Comparison of ENCODE assay signal across 21 cellular contexts in the genomic region with DNA sequence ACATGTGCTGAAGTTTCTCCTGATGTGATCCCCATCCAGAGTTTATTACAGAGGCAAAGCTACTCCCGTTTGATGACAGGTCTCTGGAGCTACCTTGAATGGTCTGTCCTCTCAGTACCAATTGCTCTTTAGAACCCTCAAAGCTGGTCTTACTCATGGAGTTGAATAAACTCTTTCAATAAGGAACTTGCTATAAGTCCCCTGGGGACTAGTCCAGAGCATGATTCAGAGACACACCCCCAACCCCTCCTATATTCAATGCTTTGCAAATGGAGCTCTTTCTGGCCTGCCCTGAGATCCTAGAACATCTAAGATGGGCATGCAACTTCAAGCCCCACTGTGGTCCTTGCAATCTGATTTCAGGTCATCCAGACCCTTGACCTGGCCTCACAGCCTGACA. TPM values are rescaled to one million over a fixed set of nuclear protein-coding genes. Genes with fewer than 3 reads are reported as not detected.
DNase-seq lines count a peak whose midpoint lies in the region; ATAC-seq, FAIRE-seq and TF ChIP-seq lines count a peak whose summit lies in the region.
"Had no signal": no experiment of that assay in that cellular context is flagged by ENCODE, and none has a peak within 500 bp of the region (broad histone marks: within the 10 kb centered on the region; RNA-seq: fewer than 3 reads in every experiment).

No MANE protein-coding gene starts in this region.

- peaks cover 69% of the 10 kb centered on the region for H3K4me1 ChIP-seq in A549
- H3K4me1 ChIP-seq in body of pancreas: peaks cover 27% of the 10 kb centered on the region
- H3K4me1 ChIP-seq in ovary (ENCODE audit: insufficient read depth): peaks cover 2% of the 10 kb centered on the region

- no peaks in the 10 kb centered on the region for H3K36me3 ChIP-seq in MG63
- no peaks in the 10 kb centered on the region for H3K36me3 ChIP-seq in body of pancreas (replicated peaks in 1 of 2; ENCODE audit: insufficient read depth in 1 of 2, low read depth in 2 of 2)
- H3K36me3 ChIP-seq in ovary: no peaks in the 10 kb centered on the region

- no peak for TF ChIP-seq EP300 in A549 (IDR thresholded peaks at IDR 0.05)
- no peak for TF ChIP-seq EP300 in ovary (IDR thresholded peaks at IDR 0.05)

- H3K4me2 ChIP-seq in A549: peak overlapping the region; percentile 50

- no peaks in the 10 kb centered on the region for H3K36me3 Mint-ChIP-seq in MCF 10A (ENCODE audit: insufficient read depth, unreplicated experiment)
- H3K36me3 Mint-ChIP-seq: memory B cell; natural killer cell treated with Interleukin-12 subunit alpha and Interleukin-12 subunit beta and Interleukin-15 and Interleukin-18, amount 100 ng/mL, for 72 hours had no signal

- no peaks in the 10 kb centered on the region for H3K9me3 Mint-ChIP-seq in MCF 10A (ENCODE audit: unreplicated experiment)
- H3K9me3 Mint-ChIP-seq: dendritic cell treated with granulocyte-macrophage colony-stimulating factor and Interleukin-4, amounts not matched to agents 40 ng/mL and 50 ng/mL, for 4 days; memory B cell; natural killer cell treated with Interleukin-12 subunit alpha and Interleukin-12 subunit beta and Interleukin-15 and Interleukin-18, amount 100 ng/mL, for 72 hours had no signal

- H3K9me3 ChIP-seq in A549: no peaks in the 10 kb centered on the region
- H3K9me3 ChIP-seq in MG63: no peaks in the 10 kb centered on the region
- no peaks in the 10 kb centered on the region for H3K9me3 ChIP-seq in body of pancreas
- no peaks in the 10 kb centered on the region for H3K9me3 ChIP-seq in ovary

- intact Hi-C loops in MCF 10A (cut with micrococcal nuclease): loop anchor here (2.0 kb wide), 1 partner anchor 122 kb away; no protein-coding TSS in a partner anchor
- intact Hi-C loops in body of pancreas (cut with DNase I): no loop called here
- intact Hi-C loops in ovary (cut with DNase I): loop anchor here in 1 of 4 donors (10.0 kb wide), 1 partner anchor 714 kb away; no protein-coding TSS in a partner anchor

- FAIRE-seq in A549 (lab: Jason Lieb, UNC): no peak
- FAIRE-seq: HTR-8/SVneo, islet of Langerhans, small intestine had no signal

- H3K4me1 Mint-ChIP-seq in MCF 10A (ENCODE audit: insufficient read depth, unreplicated experiment): peaks cover 42% of the 10 kb centered on the region

- no peak overlapping the region for H3K4me3 ChIP-seq in A549
- H3K4me3 ChIP-seq in MG63: no peak overlapping the region
- no peak overlapping the region for H3K4me3 ChIP-seq in body of pancreas
- no peak overlapping the region for H3K4me3 ChIP-seq in ovary

- WGBS in A549 (ENCODE audit: missing lambda C conversion rate): 88% methylated on average over 1 of the region's 1 CpG
- 88 to 94% methylated on average over 1 of the region's 1 CpG for WGBS in body of pancreas, 2 donors
- WGBS in ovary, 3 donors: 90 to 91% (median 90%) methylated on average over 1 of the region's 1 CpG

- no peak for ATAC-seq in A549
- ATAC-seq in body of pancreas: no peak
- ATAC-seq: natural killer cell treated with Interleukin-12 subunit alpha and Interleukin-12 subunit beta and Interleukin-15 and Interleukin-18, amount 100 ng/mL, for 72 hours had no signal

- TF ChIP-seq CTCF in A549 (IDR thresholded peaks at IDR 0.05) (no peak), MCF 10A (IDR thresholded peaks at IDR 0.05; ENCODE audit: unreplicated experiment) (no peak), body of pancreas (IDR thresholded peaks at IDR 0.05) (no peak), ovary (IDR thresholded peaks at IDR 0.05) (no peak)

- TF ChIP-seq RAD21 in A549 (conservative IDR thresholded peaks at IDR 0.05 in 1 of 2, IDR thresholded peaks at IDR 0.05 in 1 of 2): no peak

- peak overlapping the region; percentile 59 to 85 for H3K27ac ChIP-seq in A549
- no peak overlapping the region for H3K27ac ChIP-seq in body of pancreas
- no peak overlapping the region for H3K27ac ChIP-seq in ovary
- H3K27ac ChIP-seq: 22Rv1 had no signal

- TF ChIP-seq POLR2A in A549 (IDR thresholded peaks at IDR 0.05; ENCODE audit: low read length) (no peak), body of pancreas (IDR thresholded peaks at IDR 0.05) (no peak), ovary (IDR thresholded peaks at IDR 0.05) (no peak)

- POLR2A ChIA-PET in A549 (lab: Yijun Ruan, JAX) (interaction anchor here (1.0 to 1.9 kb wide), 2 partner anchors 24 to 29 kb away, joined by 3 to 5 read pairs; a partner anchor contains a TSS), MCF 10A (lab: Yijun Ruan, JAX) (interaction anchor here (0.6 to 1.9 kb wide), 4 partner anchors 14 to 986 kb away, joined by 3 to 5 read pairs (median 4); no protein-coding TSS in a partner anchor)

- BruUV-seq in MCF 10A (replicated peaks; lab: Mats Ljungman, UMichigan): no TSS peak

- DNase-seq in A549 (ENCODE audit: low read depth in 1 of 2, low spot score in 1 of 2) (no peak), MG63 (peak; percentile 57), MCF 10A (ENCODE audit: unreplicated experiment) (peak; percentile 47), hepatic stellate cell (ENCODE audit: low spot score) (peak; percentile 47), body of pancreas (no peak), NCI-H1436 treated with DMSO at 0.1 percent for 48 hours (lab: John Stamatoyannopoulos, UW) (no peak), ovary (no peak)
- DNase-seq in activated CD4-positive, alpha-beta T cell treated with anti-CD3 and anti-CD28 coated beads for 4 hours: no peak
- DNase-seq: activated CD4-positive, alpha-beta T cell treated with anti-CD3 and anti-CD28 coated beads, Interleukin-2, amount 50 U/mL, for 48 hours; activated naive CD4-positive, alpha-beta T cell treated with Interleukin-2 at 50 U/mL for 16 hours; activated T-cell treated with anti-CD3 and anti-CD28 coated beads for 4 hours; DMS153; NCI-H2227 treated with DMSO at 0.1 percent for 48 hours; stimulated activated CD8-positive, alpha-beta memory T cell treated with anti-CD3 and anti-CD28 coated beads, Interleukin-4, amount 100 ng/mL, for 48 hours had no signal

- no peaks in the 10 kb centered on the region for H3K27me3 Mint-ChIP-seq in MCF 10A (ENCODE audit: insufficient read depth, unreplicated experiment)
- H3K27me3 Mint-ChIP-seq: natural killer cell treated with Interleukin-12 subunit alpha and Interleukin-12 subunit beta and Interleukin-15 and Interleukin-18, amount 100 ng/mL, for 72 hours had no signal

- CTCF ChIA-PET in A549 (lab: Yijun Ruan, JAX): interaction anchor here (0.6 to 2.6 kb wide), 8 partner anchors 9 to 276 kb away, joined by 3 to 14 read pairs (median 4); no protein-coding TSS in a partner anchor
- CTCF ChIA-PET in MCF 10A (lab: Yijun Ruan, JAX): interaction anchor here (0.6 to 0.8 kb wide), 5 partner anchors 70 to 507 kb away, joined by 3 read pairs; no protein-coding TSS in a partner anchor

- no peak overlapping the region for H3K4me3 Mint-ChIP-seq in MCF 10A (ENCODE audit: unreplicated experiment)
- H3K4me3 Mint-ChIP-seq: dendritic cell treated with granulocyte-macrophage colony-stimulating factor and Interleukin-4, amounts not matched to agents 40 ng/mL and 50 ng/mL, for 4 days; memory B cell; natural killer cell treated with Interleukin-12 subunit alpha and Interleukin-12 subunit beta and Interleukin-15 and Interleukin-18, amount 100 ng/mL, for 72 hours had no signal

- H3K27me3 ChIP-seq in MG63: no peaks in the 10 kb centered on the region
- no peaks in the 10 kb centered on the region for H3K27me3 ChIP-seq in body of pancreas
- H3K27me3 ChIP-seq in ovary: no peaks in the 10 kb centered on the region

- no peak overlapping the region for H3K27ac Mint-ChIP-seq in MCF 10A (ENCODE audit: low read depth, unreplicated experiment)
- H3K27ac Mint-ChIP-seq: dendritic cell treated with granulocyte-macrophage colony-stimulating factor and Interleukin-4, amounts not matched to agents 40 ng/mL and 50 ng/mL, for 4 days; memory B cell; natural killer cell treated with Interleukin-12 subunit alpha and Interleukin-12 subunit beta and Interleukin-15 and Interleukin-18, amount 100 ng/mL, for 72 hours had no signal

TF ChIP-seq in A549, 52 proteins besides CTCF, POLR2A, EP300 and RAD21 (continues in another document):
- TF ChIP-seq HEYL (CRISPR knock-in tag; IDR thresholded peaks at IDR 0.05): no peak
- TF ChIP-seq SREBF2 (IDR thresholded peaks at IDR 0.05): no peak
- TF ChIP-seq RNF2 (IDR thresholded peaks at IDR 0.05; ENCODE audit: borderline replicate concordance, low read depth): no peak
- TF ChIP-seq HOXB13 (CRISPR knock-in tag; IDR thresholded peaks at IDR 0.05; ENCODE audit: low read depth): no peak
- TF ChIP-seq, protein P1, sequence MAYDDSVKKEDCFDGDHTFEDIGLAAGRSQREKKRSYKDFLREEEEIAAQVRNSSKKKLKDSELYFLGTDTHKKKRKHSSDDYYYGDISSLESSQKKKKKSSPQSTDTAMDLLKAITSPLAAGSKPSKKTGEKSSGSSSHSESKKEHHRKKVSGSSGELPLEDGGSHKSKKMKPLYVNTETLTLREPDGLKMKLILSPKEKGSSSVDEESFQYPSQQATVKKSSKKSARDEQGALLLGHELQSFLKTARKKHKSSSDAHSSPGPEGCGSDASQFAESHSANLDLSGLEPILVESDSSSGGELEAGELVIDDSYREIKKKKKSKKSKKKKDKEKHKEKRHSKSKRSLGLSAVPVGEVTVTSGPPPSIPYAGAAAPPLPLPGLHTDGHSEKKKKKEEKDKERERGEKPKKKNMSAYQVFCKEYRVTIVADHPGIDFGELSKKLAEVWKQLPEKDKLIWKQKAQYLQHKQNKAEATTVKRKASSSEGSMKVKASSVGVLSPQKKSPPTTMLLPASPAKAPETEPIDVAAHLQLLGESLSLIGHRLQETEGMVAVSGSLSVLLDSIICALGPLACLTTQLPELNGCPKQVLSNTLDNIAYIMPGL (CRISPR knock-in tag; IDR thresholded peaks at IDR 0.05; ENCODE audit: borderline replicate concordance): no peak
- TF ChIP-seq TP53 (CRISPR knock-in tag; IDR thresholded peaks at IDR 0.05): no peak
- no peak for TF ChIP-seq FOSL2 (IDR thresholded peaks at IDR 0.05)
- no peak for TF ChIP-seq FOSL2 (CRISPR knock-in tag; IDR thresholded peaks at IDR 0.05)

RNA-seq across cellular contexts. Expression of a gene that starts 23.9 kb away (rescaled TPM):
- 777 and 894 TPM in 2 replicates for polyA plus RNA-seq in A549 (2011; rRNA removed)
- 824 and 915 TPM in 2 replicates for polyA plus RNA-seq in A549 (2012; cell fraction: cytosol; rRNA removed)
- 678 and 876 TPM in 2 replicates for polyA plus RNA-seq in A549 (2012; cell fraction: nucleus; rRNA removed)
- 954 to 1,229 TPM (median 1,043 TPM) in 3 replicates for polyA plus RNA-seq in A549 (2017; fragmentation: RNase III; extraction: RNeasy Plus Mini Kit Qiagen cat#74134 plus additional on column Dnase treatment)
- polyA minus RNA-seq in A549 (2011; rRNA and poly(A)+ RNA removed): 537 and 670 TPM in 2 replicates
- 441 and 711 TPM in 2 replicates for total RNA-seq in MG63 (2014; rRNA removed; shearing (Covaris generic); ENCODE audit: low replicate concordance)
- 67.8 and 70.4 TPM in 2 replicates for total RNA-seq in MCF 10A (2022)
- 100 to 1,000 TPM; 417 to 435 TPM for total RNA-seq in body of pancreas
- total RNA-seq in ovary: 100 to 1,000 TPM; 204 to 695 (median 319) TPM
- polyA plus RNA-seq in ovary: 100 to 1,000 TPM; 332 to 676 TPM

Comparison
In these comparisons a context has a peak if more than half of its experiments do, and no peak if none do; other contexts are left out.
1. DNase-seq: peak in MG63 (single experiment), MCF 10A (single experiment) and hepatic stellate cell (single experiment); none in A549 (0 of 2), body of pancreas (0 of 4), activated CD4-positive, alpha-beta T cell treated with anti-CD3 and anti-CD28 coated beads for 4 hours (0 of 2), NCI-H1436 treated with DMSO at 0.1 percent for 48 hours (single experiment) and ovary (0 of 5).
2. H3K27ac ChIP-seq: peak in A549 (2 of 2); none in body of pancreas (0 of 4) and ovary (0 of 2).